8 cellular contexts compared by ENCODE assay signal in the genomic region with DNA sequence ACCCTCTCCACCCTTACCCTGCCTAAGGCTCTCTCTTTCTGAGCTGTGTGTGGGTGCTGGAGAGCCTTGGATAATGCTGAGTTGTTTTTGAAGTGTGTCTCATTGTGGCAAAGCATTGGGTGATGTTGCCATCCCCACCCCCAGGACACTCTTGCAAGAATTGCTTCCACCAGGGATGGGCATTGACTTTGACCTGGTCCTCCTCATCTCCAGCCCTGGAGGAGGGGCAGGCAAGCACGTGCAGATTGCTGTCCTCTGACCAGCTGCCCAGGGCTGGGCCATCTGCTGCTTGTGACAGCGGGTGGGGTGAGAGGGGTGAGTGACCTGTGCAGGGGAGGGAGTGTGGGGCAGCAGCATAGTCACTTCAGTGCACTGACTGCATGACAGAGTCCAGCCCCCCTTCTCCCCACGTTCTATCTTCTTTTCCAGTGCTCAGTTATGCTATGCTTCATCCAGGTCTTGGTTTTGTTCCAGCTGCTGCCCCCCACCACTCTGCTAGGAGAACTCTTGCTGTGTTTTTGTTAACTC. TPM values are rescaled to one million over a fixed set of nuclear protein-coding genes. Genes with fewer than 3 reads are reported as not detected.
A peak's percentile ranks its signal among the peaks of the same experiment; 100 is the strongest.
DNase-seq lines count a peak whose midpoint lies in the region; ATAC-seq and TF ChIP-seq lines count a peak whose summit lies in the region.

No MANE protein-coding gene starts in this region.

- no peak overlapping the region for H3K4me3 Mint-ChIP-seq in dendritic cell treated with granulocyte-macrophage colony-stimulating factor and Interleukin-4, amounts not matched to agents 40 ng/mL and 50 ng/mL, for 4 days
- H3K4me3 Mint-ChIP-seq in natural killer cell treated with Interleukin-12 subunit alpha and Interleukin-12 subunit beta and Interleukin-15 and Interleukin-18, amount 100 ng/mL, for 72 hours: peak overlapping the region; percentile 61

- peaks cover 40% of the 10 kb centered on the region for H3K36me3 Mint-ChIP-seq in dendritic cell treated with granulocyte-macrophage colony-stimulating factor and Interleukin-4, amounts not matched to agents 40 ng/mL and 50 ng/mL, for 4 days (ENCODE audit: low read depth)
- H3K36me3 Mint-ChIP-seq in natural killer cell treated with Interleukin-12 subunit alpha and Interleukin-12 subunit beta and Interleukin-15 and Interleukin-18, amount 100 ng/mL, for 72 hours: peaks cover 21% of the 10 kb centered on the region

- dilution Hi-C loops in IMR-90 (cut with HindIII; ENCODE audit: low sequenced_read_pairs, unreplicated experiment): no loop called here

- peak overlapping the region; percentile 16; the same call in 1 of the 2 replicates for H3K9ac ChIP-seq in IMR-90 (ENCODE audit: low read depth, low read length)

- H3K9me3 ChIP-seq in IMR-90 (ENCODE audit: control insufficient read depth, insufficient read depth, low read length): no peaks in the 10 kb centered on the region

- peak overlapping the region; percentile 11; the same call in 1 of the 2 replicates for H3K4me2 ChIP-seq in IMR-90 (ENCODE audit: low read depth, low read length)

- peak overlapping the region; percentile 67 for H3K27ac Mint-ChIP-seq in dendritic cell treated with granulocyte-macrophage colony-stimulating factor and Interleukin-4, amounts not matched to agents 40 ng/mL and 50 ng/mL, for 4 days
- peak overlapping the region; percentile 73 to 74 for H3K27ac Mint-ChIP-seq in natural killer cell treated with Interleukin-12 subunit alpha and Interleukin-12 subunit beta and Interleukin-15 and Interleukin-18, amount 100 ng/mL, for 72 hours

- no peak for TF ChIP-seq POLR2A in IMR-90 (IDR thresholded peaks at IDR 0.05; ENCODE audit: low read depth, low read length)

- CTCF ChIA-PET in IMR-90 (lab: Yijun Ruan, JAX): interaction anchor here (0.7 kb wide), 1 partner anchor 24 kb away, joined by 3 read pairs; no protein-coding TSS in a partner anchor

- no peak overlapping the region for H3K56ac ChIP-seq in IMR-90 (ENCODE audit: extremely low read depth, insufficient read depth, low read length)

- DNase-seq in CD1c-positive myeloid dendritic cell (ENCODE audit: extremely low spot score) (peak; percentile 21), IMR-90 (no peak), NOMO-1 treated with DMSO at 0.1 percent for 48 hours (lab: John Stamatoyannopoulos, UW; ENCODE audit: unreplicated experiment) (no peak), AG08395 (ENCODE audit: low spot score) (no peak)
- DNase-seq in natural killer cell treated with Interleukin-12 subunit alpha and Interleukin-12 subunit beta and Interleukin-15 and Interleukin-18, amount 100 ng/mL, for 72 hours (ENCODE audit: low spot score): no peak

- peak overlapping the region; percentile 26 for H3K23ac ChIP-seq in IMR-90 (ENCODE audit: low read depth, low read length)

- H3K4me1 Mint-ChIP-seq in dendritic cell treated with granulocyte-macrophage colony-stimulating factor and Interleukin-4, amounts not matched to agents 40 ng/mL and 50 ng/mL, for 4 days (ENCODE audit: low read depth): peaks cover 80% of the 10 kb centered on the region
- peaks cover 80 to 84% of the 10 kb centered on the region in 2 donors for H3K4me1 Mint-ChIP-seq in natural killer cell treated with Interleukin-12 subunit alpha and Interleukin-12 subunit beta and Interleukin-15 and Interleukin-18, amount 100 ng/mL, for 72 hours (ENCODE audit: low read depth in 2 of 2)

- peaks cover 40% of the 10 kb centered on the region for H3K4me1 ChIP-seq in IMR-90 (ENCODE audit: control insufficient read depth, insufficient read depth, low read length)

- H3K14ac ChIP-seq in IMR-90 (replicated peaks; ENCODE audit: low read depth, low read length): 0 out of 2 replicates have a peak overlapping the region, but pooled peaks have one; percentile 8

- H4K5ac ChIP-seq in IMR-90 (ENCODE audit: low read depth, low read length): no peak overlapping the region

- no peak for TF ChIP-seq CTCF in IMR-90 (conservative IDR thresholded peaks at IDR 0.05; ENCODE audit: low read depth, low read length)

- H2BK120ac ChIP-seq in IMR-90 (ENCODE audit: low read depth, low read length): peak overlapping the region; percentile 44; the same call in 1 of the 2 replicates

- H3K9me1 ChIP-seq in IMR-90 (ENCODE audit: insufficient read depth, low read length): peaks cover 38% of the 10 kb centered on the region

- no peak for TF ChIP-seq RAD21 in IMR-90 (IDR thresholded peaks at IDR 0.05; ENCODE audit: low read length)

- no peaks in the 10 kb centered on the region for H3K36me3 ChIP-seq in IMR-90 (ENCODE audit: control insufficient read depth, insufficient read depth, low read length)

- POLR2A ChIA-PET in IMR-90 (lab: Charles Lee; ENCODE audit: unreplicated experiment): no interaction called here

- intact Hi-C loops in IMR-90 (cut with micrococcal nuclease): no loop called here
- intact Hi-C loops in dendritic cell treated with granulocyte-macrophage colony-stimulating factor and Interleukin-4, amounts not matched to agents 40 ng/mL and 50 ng/mL, for 4 days (cut with micrococcal nuclease): no loop called here

- BruUV-seq in IMR-90 (replicated peaks; lab: Mats Ljungman, UMichigan): no TSS peak

- no peaks in the 10 kb centered on the region for H3K27me3 ChIP-seq in IMR-90 (ENCODE audit: control insufficient read depth, insufficient read depth, low read length)

- peak overlapping the region; percentile 4 to 74; a peak in 1 of 4 replicates for H4K8ac ChIP-seq in IMR-90 (ENCODE audit: low read depth in 2 of 2, low read length in 2 of 2)

- WGBS in IMR-90 (ENCODE audit: extremely low coverage in 2 of 2, insufficient read length in 1 of 2), 2 experiments: 0% methylated on average over 2 of the region's 3 CpGs; no CpG with 5 or more reads in 1 of the 2 experiments

- H2AK9ac ChIP-seq in IMR-90 (replicated peaks; ENCODE audit: low read depth, low read length, poor library complexity): peak overlapping the region; percentile 20

- H2BK20ac ChIP-seq in IMR-90 (ENCODE audit: low read depth, low read length): no peak overlapping the region

- H3K79me1 ChIP-seq in IMR-90 (ENCODE audit: low read depth in 1 of 2, low read length in 2 of 2): peaks cover 24 to 83% of the 10 kb centered on the region in 2 experiments

- H3K27ac ChIP-seq in IMR-90 (ENCODE audit: insufficient read depth, low read length): peak overlapping the region; percentile 36

- peak; percentile 40 for ATAC-seq in IMR-90 (ENCODE audit: low read depth)
- peak; percentile 41 to 66 for ATAC-seq in natural killer cell treated with Interleukin-12 subunit alpha and Interleukin-12 subunit beta and Interleukin-15 and Interleukin-18, amount 100 ng/mL, for 72 hours
- ATAC-seq in GM21367 (IDR thresholded peaks at IDR 0.05; ENCODE audit: unreplicated experiment): no peak
- no peak for ATAC-seq in HG02759 (IDR thresholded peaks at IDR 0.05; ENCODE audit: unreplicated experiment)

- no peak overlapping the region for H2BK5ac ChIP-seq in IMR-90 (ENCODE audit: low read depth, low read length, poor library complexity, severe bottlenecking)

- H3K4me3 ChIP-seq in IMR-90 (ENCODE audit: insufficient read depth, low read depth, low read length): no peak overlapping the region

- peak overlapping the region; percentile 13; the same call in 1 of the 2 replicates for H4K91ac ChIP-seq in IMR-90 (ENCODE audit: insufficient read depth, low read depth, low read length)

- H3K27me3 Mint-ChIP-seq in dendritic cell treated with granulocyte-macrophage colony-stimulating factor and Interleukin-4, amounts not matched to agents 40 ng/mL and 50 ng/mL, for 4 days: no peaks in the 10 kb centered on the region
- H3K27me3 Mint-ChIP-seq in natural killer cell treated with Interleukin-12 subunit alpha and Interleukin-12 subunit beta and Interleukin-15 and Interleukin-18, amount 100 ng/mL, for 72 hours: no peaks in the 10 kb centered on the region

- peaks cover 23% of the 10 kb centered on the region for H3K9me3 Mint-ChIP-seq in dendritic cell treated with granulocyte-macrophage colony-stimulating factor and Interleukin-4, amounts not matched to agents 40 ng/mL and 50 ng/mL, for 4 days
- H3K9me3 Mint-ChIP-seq in natural killer cell treated with Interleukin-12 subunit alpha and Interleukin-12 subunit beta and Interleukin-15 and Interleukin-18, amount 100 ng/mL, for 72 hours: peaks cover 12% of the 10 kb centered on the region

- H3K18ac ChIP-seq in IMR-90 (ENCODE audit: low read depth, low read length): peak overlapping the region; percentile 26; the same call in 1 of the 2 replicates

- H2AFZ ChIP-seq in IMR-90 (replicated peaks; ENCODE audit: low read length, poor library complexity): no peak overlapping the region

- peak overlapping the region; percentile 35 for H3K4ac ChIP-seq in IMR-90 (ENCODE audit: low read depth, low read length)

- H2AK5ac ChIP-seq in IMR-90 (ENCODE audit: low read depth, low read length): peak overlapping the region; percentile 75

- peaks cover 29% of the 10 kb centered on the region for H4K20me1 ChIP-seq in IMR-90 (ENCODE audit: insufficient read depth, low read length)

- peak overlapping the region; percentile 3; the same call in 1 of the 3 replicates for H2BK15ac ChIP-seq in IMR-90 (ENCODE audit: low read depth, low read length)

- in situ Hi-C loops in IMR-90 (cut with MboI; ENCODE audit: low sequenced_read_pairs): no loop called here

TF ChIP-seq in IMR-90, 13 proteins besides CTCF, POLR2A, EP300 and RAD21:
- TF ChIP-seq MAZ (IDR thresholded peaks at IDR 0.05; ENCODE audit: borderline replicate concordance, low read depth, low read length) (no peak), BHLHE40 (IDR thresholded peaks at IDR 0.05; ENCODE audit: low read depth, low read length) (peak; percentile 72), CEBPB (IDR thresholded peaks at IDR 0.05; ENCODE audit: low read depth, low read length) (no peak)

RNA-seq across cellular contexts. Expression of gene SUSD6, which starts 26.2 kb away (rescaled TPM):
- total RNA-seq in IMR-90 (2012; rRNA removed): 2.3 and 2.5 TPM in 2 replicates
- polyA plus RNA-seq in IMR-90 (2012; rRNA removed): 10.1 and 10.4 TPM in 2 replicates
- polyA plus RNA-seq in IMR-90 (2012; cell fraction: cytosol; rRNA removed): 5.9 and 7.7 TPM in 2 replicates
- polyA plus RNA-seq in IMR-90 (2012; cell fraction: nucleus; rRNA removed; ENCODE audit: low replicate concordance): 21.8 and 29.0 TPM in 2 replicates
- 100 to 1,000 TPM; 111 to 139 TPM for total RNA-seq in natural killer cell treated with Interleukin-12 subunit alpha and Interleukin-12 subunit beta and Interleukin-15 and Interleukin-18, amount 100 ng/mL, for 72 hours

Comparison
In these comparisons a context has a peak if more than half of its experiments do, and no peak if none do; other contexts are left out.
1. ATAC-seq: peak in IMR-90 (single experiment) and natural killer cell treated with Interleukin-12 subunit alpha and Interleukin-12 subunit beta and Interleukin-15 and Interleukin-18, amount 100 ng/mL, for 72 hours (2 of 2); none in GM21367 (single experiment) and HG02759 (single experiment).
2. RNA of gene SUSD6, which starts 26.2 kb away (total RNA-seq): 111 to 139 TPM in natural killer cell treated with Interleukin-12 subunit alpha and Interleukin-12 subunit beta and Interleukin-15 and Interleukin-18, amount 100 ng/mL, for 72 hours; 2.3 to 2.5 TPM in IMR-90; every median in the first group is over 10 times any median in the second.